In genomic region chr14:20970647-20970982, GRCh38 we compare ENCODE assay signal across 8 cellular contexts. TPM values are rescaled to one million over a fixed set of nuclear protein-coding genes. Genes with fewer than 3 reads are reported as not detected.
DNase-seq lines count a peak whose midpoint lies in the region; ATAC-seq and TF ChIP-seq lines count a peak whose summit lies in the region.

No MANE protein-coding gene starts in this region.

- no peaks in the 10 kb centered on the region for H3K27me3 ChIP-seq in CD4-positive, alpha-beta memory T cell (ENCODE audit: insufficient read depth, low read length)
- H3K27me3 ChIP-seq in adipocyte (replicated peaks; ENCODE audit: control insufficient read depth, insufficient read depth, low read length), result peaks cover 26% of the 10 kb centered on the region

- peak overlapping the region; percentile 88 to 95 (median 91) for H3K4me3 Mint-ChIP-seq in CD4-positive, alpha-beta memory T cell

- H3K9me3 Mint-ChIP-seq in CD4-positive, alpha-beta memory T cell, result no peaks in the 10 kb centered on the region

- TF ChIP-seq POLR2A in lower leg skin (IDR thresholded peaks at IDR 0.05), result no peak

- peak; percentile 11 for ATAC-seq in HG02798 (IDR thresholded peaks at IDR 0.05; ENCODE audit: poor library complexity, unreplicated experiment)

- H3K36me3 ChIP-seq in CD4-positive, alpha-beta memory T cell (ENCODE audit: insufficient read depth, low read length), result no peaks in the 10 kb centered on the region
- H3K36me3 ChIP-seq in adipocyte (ENCODE audit: control insufficient read depth, insufficient read depth, low read length, severe bottlenecking) (no peaks in the 10 kb centered on the region), urinary bladder (ENCODE audit: insufficient read depth) (no peaks in the 10 kb centered on the region)

- no peaks in the 10 kb centered on the region for H3K36me3 Mint-ChIP-seq in CD4-positive, alpha-beta memory T cell

- H3K27ac Mint-ChIP-seq in CD4-positive, alpha-beta memory T cell, result peak overlapping the region in 3 of 7 donors; percentile 68 to 93 (median 86)

- DNase-seq in CD4-positive, alpha-beta memory T cell, result no peak
- DNase-seq in adipocyte (ENCODE audit: low read depth), result no peak
- no peak for DNase-seq in lower leg skin (ENCODE audit: low spot score in 2 of 2)
- no peak for DNase-seq in SKM-1 treated with dmso at 0.1 percent for 144 hours (lab: John Stamatoyannopoulos, UW; ENCODE audit: unreplicated experiment)
- no peak for DNase-seq in kidney glomerular epithelial cell (lab: John Stamatoyannopoulos, UW)
- no peak for DNase-seq in NCI-H1417 treated with DMSO at 0.1 percent for 48 hours (lab: John Stamatoyannopoulos, UW)

- H3K4me1 Mint-ChIP-seq in CD4-positive, alpha-beta memory T cell, result peaks cover 3 to 14% (median 10%) of the 10 kb centered on the region in 4 donors

- CTCF ChIA-PET in CD4-positive, alpha-beta memory T cell (lab: Charles Lee; ENCODE audit: partially characterized antibody), result interaction anchor here (0.7 to 5.1 kb wide), 46 partner anchors 8 to 645 kb away, joined by 3 to 78 read pairs (median 4); partner anchors contain the start of genes RNASE2, RNASE6 and SLC39A2

- no peak overlapping the region for H3K27ac ChIP-seq in CD4-positive, alpha-beta memory T cell (ENCODE audit: low read depth, low read length)
- H3K27ac ChIP-seq in urinary bladder (ENCODE audit: low read depth), result no peak overlapping the region

- POLR2A ChIA-PET in CD4-positive, alpha-beta memory T cell (lab: Charles Lee; ENCODE audit: partially characterized antibody), result interaction anchor here (1.0 kb wide), 2 partner anchors 12 to 133 kb away, joined by 3 read pairs; no protein-coding TSS in a partner anchor

- H3K9me3 ChIP-seq in CD4-positive, alpha-beta memory T cell (ENCODE audit: control insufficient read depth in 1 of 2, low read length in 2 of 2), result no peaks in the 10 kb centered on the region
- H3K9me3 ChIP-seq in adipocyte (ENCODE audit: control insufficient read depth, low read length), result no peaks in the 10 kb centered on the region

- H3K27me3 Mint-ChIP-seq in CD4-positive, alpha-beta memory T cell, result peaks cover 13 to 15% of the 10 kb centered on the region in 2 donors

- peaks cover 15% of the 10 kb centered on the region for H3K4me1 ChIP-seq in CD4-positive, alpha-beta memory T cell (ENCODE audit: insufficient read depth, low read length)
- H3K4me1 ChIP-seq in adipocyte (ENCODE audit: control insufficient read depth, insufficient read depth, low read length), result peaks cover 17% of the 10 kb centered on the region
- no peaks in the 10 kb centered on the region for H3K4me1 ChIP-seq in urinary bladder (ENCODE audit: insufficient read depth)

- H3K9ac ChIP-seq in adipocyte (ENCODE audit: low read length), result peak overlapping the region; percentile 87

- 17 to 21% methylated on average over 10 of the region's 10 CpGs for WGBS in lower leg skin, 2 donors
- WGBS in urinary bladder, result 18% methylated on average over 10 of the region's 10 CpGs

- TF ChIP-seq CTCF in lower leg skin (IDR thresholded peaks at IDR 0.05), result no peak

- intact Hi-C loops in CD4-positive, alpha-beta memory T cell (cut with micrococcal nuclease), result loop anchor here (5.0 kb wide), 1 partner anchor 98 kb away; no protein-coding TSS in a partner anchor
- intact Hi-C loops in lower leg skin (cut with DNase I; ENCODE audit: low total_unique reads), result no loop called here

- peak overlapping the region; percentile 68 to 79 for H3K4me3 ChIP-seq in CD4-positive, alpha-beta memory T cell (ENCODE audit: low read length in 2 of 2)
- peak overlapping the region; percentile 87 for H3K4me3 ChIP-seq in adipocyte (ENCODE audit: low read length)
- H3K4me3 ChIP-seq in lower leg skin (ENCODE audit: low read depth, poor library complexity, severe bottlenecking), result peak overlapping the region; percentile 30
- peak overlapping the region; percentile 48 for H3K4me3 ChIP-seq in urinary bladder (ENCODE audit: low read depth, low read length)

RNA-seq across cellular contexts. Expression of gene RNASE2, which starts 15.3 kb away (rescaled TPM):
- total RNA-seq in CD4-positive, alpha-beta memory T cell, result not detected
- not detected for polyA plus RNA-seq in CD4-positive, alpha-beta memory T cell
- total RNA-seq in lower leg skin (under 1 TPM in 1 of 4 donors, not detected in 3; 0.96 TPM), urinary bladder (1.3 TPM)
- 11.4 TPM for polyA plus RNA-seq in urinary bladder

RNA-seq across cellular contexts. Expression of gene METTL17, which starts 19.2 kb away (rescaled TPM):
- 100 to 1,000 TPM; 119 to 125 TPM for total RNA-seq in CD4-positive, alpha-beta memory T cell
- polyA plus RNA-seq in CD4-positive, alpha-beta memory T cell, result 10 to 100 TPM; 36.9 to 42.0 TPM
- 100 to 1,000 TPM in 2 of 4 donors, 10 to 100 TPM in 2; 73.0 to 152 (median 91.6) TPM for total RNA-seq in lower leg skin
- 38.3 TPM for total RNA-seq in urinary bladder
- 52.1 TPM for polyA plus RNA-seq in urinary bladder

RNA-seq across cellular contexts. Expression of gene SLC39A2, which starts 28.5 kb away (rescaled TPM):
- total RNA-seq in CD4-positive, alpha-beta memory T cell, result under 1 TPM in 1 of 2 experiments, not detected in 1; 0.67 TPM
- not detected for polyA plus RNA-seq in CD4-positive, alpha-beta memory T cell
- total RNA-seq in lower leg skin (100 to 1,000 TPM in 1 of 4 donors, 10 to 100 TPM in 3; 25.3 to 117 (median 46.9) TPM), urinary bladder (1.2 TPM)
- polyA plus RNA-seq in urinary bladder, result 0.47 TPM

RNA-seq across cellular contexts. Expression of gene NDRG2, which starts 54.2 kb away (rescaled TPM):
- total RNA-seq in CD4-positive, alpha-beta memory T cell, result 10 to 100 TPM; 31.9 to 32.4 TPM
- polyA plus RNA-seq in CD4-positive, alpha-beta memory T cell, result 10 to 100 TPM; 26.9 to 34.5 TPM
- total RNA-seq in lower leg skin (100 to 1,000 TPM; 186 to 475 (median 282) TPM), urinary bladder (84.5 TPM)
- 272 TPM for polyA plus RNA-seq in urinary bladder

RNA-seq across cellular contexts. Expression of gene TPPP2, which starts 59.4 kb away (rescaled TPM):
- not detected for total RNA-seq in CD4-positive, alpha-beta memory T cell
- polyA plus RNA-seq in CD4-positive, alpha-beta memory T cell, result not detected
- total RNA-seq in lower leg skin, result under 1 TPM in 1 of 4 donors, not detected in 3; 0.71 TPM
- not detected for total RNA-seq in urinary bladder
- polyA plus RNA-seq in urinary bladder, result not detected

Comparison
In these comparisons a context has a peak if more than half of its experiments do, and no peak if none do; other contexts are left out.
1. H3K4me3 ChIP-seq: peak in every context shown above with its lines; median percentile 87 in adipocyte; 74 in CD4-positive, alpha-beta memory T cell; 48 in urinary bladder; 30 in lower leg skin.
2. RNA of gene SLC39A2, which starts 28.5 kb away (total RNA-seq): 25.3 to 117 TPM in lower leg skin; 1.2 TPM in urinary bladder (single experiment) and 0.67 TPM in CD4-positive, alpha-beta memory T cell; every median in the first group is over 10 times any median in the second.